19 cellular contexts compared by ENCODE assay signal in the genomic region with DNA sequence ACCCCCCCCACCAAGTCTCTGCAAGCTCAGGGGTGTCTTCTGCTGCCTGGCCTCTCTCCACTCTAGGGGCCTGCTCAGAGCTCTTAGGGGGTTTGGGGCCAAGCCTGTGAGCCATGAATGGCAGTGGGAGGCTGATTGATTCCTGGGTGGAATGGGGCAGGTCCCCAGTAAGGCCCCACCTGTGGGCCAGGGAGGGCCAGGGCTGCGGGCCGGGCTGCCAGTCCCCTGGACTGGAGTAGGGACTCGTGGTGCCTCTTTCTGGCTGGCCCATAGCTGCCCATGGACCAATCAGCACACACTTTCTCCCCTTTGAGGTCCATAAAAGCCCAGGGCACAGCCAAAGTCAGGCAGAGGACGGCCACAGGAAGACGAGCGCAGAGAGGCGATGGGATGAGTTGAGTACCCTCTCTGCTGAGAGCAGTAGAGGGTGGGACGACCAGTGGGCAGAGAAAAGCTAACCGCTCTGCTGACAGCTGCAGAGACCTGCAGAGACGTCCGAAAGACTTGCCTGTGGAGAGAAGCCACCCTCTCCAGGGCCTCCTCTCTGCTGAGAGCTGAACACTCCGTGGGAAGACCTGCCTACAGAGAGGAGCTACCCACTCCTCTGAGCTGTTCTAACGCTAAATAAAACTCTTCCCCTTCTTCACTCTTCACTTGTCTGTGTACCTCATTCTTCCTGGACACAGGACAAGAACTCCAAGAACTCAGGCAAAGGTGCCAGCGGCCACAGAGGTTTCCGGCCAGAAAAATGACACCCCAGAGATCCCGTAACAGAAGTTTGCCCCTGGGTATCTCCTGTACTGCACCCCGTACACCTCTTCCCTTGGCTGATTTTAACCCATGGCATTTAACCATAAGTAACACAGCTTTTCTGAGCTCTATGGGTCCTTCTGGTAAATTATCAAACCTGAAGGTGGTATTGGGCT. TPM values are rescaled to one million over a fixed set of nuclear protein-coding genes. Genes with fewer than 3 reads are reported as not detected.
DNase-seq lines count a peak whose midpoint lies in the region; FAIRE-seq and TF ChIP-seq lines count a peak whose summit lies in the region.
"Had no signal": no experiment of that assay in that cellular context is flagged by ENCODE, and none has a peak within 500 bp of the region (broad histone marks: within the 10 kb centered on the region; RNA-seq: fewer than 3 reads in every experiment).

No MANE protein-coding gene starts in this region.

- FAIRE-seq in GM12891 (lab: Jason Lieb, UNC): peak; percentile 16

- peaks cover 24 to 41% (median 32%) of the 10 kb centered on the region in 3 donors for H3K4me1 ChIP-seq in skeletal muscle tissue (ENCODE audit: control insufficient read depth in 3 of 3, insufficient read depth in 3 of 3, low read length in 3 of 3)
- H3K4me1 ChIP-seq: SJSA1 had no signal

- no peak for TF ChIP-seq CTCF in RWPE1 (conservative IDR thresholded peaks at IDR 0.05; ENCODE audit: low read depth)

- peak overlapping the region; percentile 35 to 54 (median 49) for H3K4me3 ChIP-seq in skeletal muscle tissue (ENCODE audit: low read length in 3 of 3)
- H3K4me3 ChIP-seq: SJSA1 had no signal

- no peaks in the 10 kb centered on the region for H3K36me3 ChIP-seq in skeletal muscle tissue (ENCODE audit: control insufficient read depth in 3 of 3, insufficient read depth in 3 of 3, low read length in 3 of 3)
- H3K36me3 ChIP-seq: SJSA1 had no signal

- DNase-seq in GM12891 (ENCODE audit: insufficient read length, low spot score): no peak
- DNase-seq in RWPE1 (ENCODE audit: low spot score): no peak
- peak; percentile 64 for DNase-seq in myocyte (ENCODE audit: low read depth)
- DNase-seq in NCI-H748 treated with DMSO at 0.1 percent for 48 hours (lab: John Stamatoyannopoulos, UW): no peak
- DNase-seq in kidney glomerular epithelial cell (lab: John Stamatoyannopoulos, UW): no peak
- DNase-seq in NCI-H1694 treated with DMSO at 0.1 percent for 48 hours (lab: John Stamatoyannopoulos, UW): no peak
- DNase-seq: ACHN, AML-193, DMS79 treated with DMSO at 0.1 percent for 48 hours, Kasumi-1, MM.1S, NCI-H1092, NCI-H146, NCI-H2081, NCI-H2171 treated with DMSO at 0.1 percent for 48 hours, NCI-H446, NCI-H526 treated with DMSO at 0.1 percent for 48 hours had no signal

- no peaks in the 10 kb centered on the region for H3K9me3 ChIP-seq in skeletal muscle tissue (ENCODE audit: control insufficient read depth in 3 of 3, low read length in 3 of 3)
- H3K9me3 ChIP-seq: SJSA1 had no signal

- peak overlapping the region; percentile 40 to 75 (median 45) for H3K9ac ChIP-seq in skeletal muscle tissue (ENCODE audit: low read depth in 1 of 3, low read length in 3 of 3)

- no peaks in the 10 kb centered on the region for H3K27me3 ChIP-seq in skeletal muscle tissue (ENCODE audit: control insufficient read depth in 3 of 3, insufficient read depth in 3 of 3, low read length in 3 of 3)

- TF ChIP-seq POLR2A in GM12891 (IDR thresholded peaks at IDR 0.05; ENCODE audit: low read depth, low read length): no peak

- POLR2A ChIA-PET in RWPE1 (lab: Yijun Ruan, JAX; ENCODE audit: low non-redundant PET): no interaction called here

- peak overlapping the region; percentile 62 for H3K27ac ChIP-seq in RWPE1
- peak overlapping the region; percentile 56 for H3K27ac ChIP-seq in skeletal muscle tissue (ENCODE audit: low read depth, low read length)
- H3K27ac ChIP-seq: SJSA1 had no signal

- CTCF ChIA-PET in RWPE1 (lab: Yijun Ruan, JAX): no interaction called here

TF ChIP-seq in GM12891, 5 proteins besides CTCF, POLR2A, EP300 and RAD21:
- TF ChIP-seq SPI1 (IDR thresholded peaks at IDR 0.05; ENCODE audit: low read depth, low read length) (no peak), PAX5 (IDR thresholded peaks at IDR 0.05; ENCODE audit: insufficient read depth, low read length, severe bottlenecking) (no peak), TAF1 (IDR thresholded peaks at IDR 0.05; ENCODE audit: low read depth, low read length) (no peak), POU2F2 (IDR thresholded peaks at IDR 0.05; ENCODE audit: low read depth, low read length) (no peak), POLR2AphosphoS5 (IDR thresholded peaks at IDR 0.05; ENCODE audit: low read depth, low read length) (no peak)

RNA-seq across cellular contexts. Expression of a gene that starts 38.2 kb away (rescaled TPM):
- polyA plus RNA-seq in GM12891 (2012; ENCODE audit: low read depth, missing spikeins): 156 TPM
- 60.0 and 66.5 TPM in 2 replicates for total RNA-seq in myocyte
- polyA plus RNA-seq in myocyte (2012): 103 TPM
- total RNA-seq in skeletal muscle tissue: 61.1 TPM
